8 cellular contexts compared by ENCODE assay signal in the genomic region with DNA sequence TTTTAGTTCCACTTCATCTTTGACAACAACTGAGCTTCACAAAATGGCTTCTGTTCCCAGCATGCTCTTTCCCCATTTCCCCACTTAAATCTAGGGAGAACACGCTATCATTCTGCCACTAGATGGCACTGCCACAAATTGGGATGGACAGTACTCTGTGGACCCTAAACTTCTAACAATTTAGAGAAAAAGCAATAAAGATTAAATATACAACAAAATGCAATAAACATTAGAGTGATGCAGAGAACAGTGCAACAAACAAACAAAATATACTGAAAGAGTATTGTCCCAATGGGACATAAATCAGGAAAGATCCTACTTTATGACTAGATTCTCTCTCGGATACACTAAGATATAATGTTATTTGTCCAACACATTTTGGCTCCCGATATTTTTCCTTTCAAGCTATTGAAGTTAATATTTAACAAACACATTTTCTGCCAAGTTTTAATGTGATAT.
DNase-seq lines count a peak whose midpoint lies in the region; ATAC-seq, FAIRE-seq and TF ChIP-seq lines count a peak whose summit lies in the region.

No MANE protein-coding gene starts in this region.

- H3K9me3 ChIP-seq in RWPE2 (ENCODE audit: severe bottlenecking) = no peaks in the 10 kb centered on the region

- H3K36me3 ChIP-seq in RWPE2 (ENCODE audit: low read depth) = no peaks in the 10 kb centered on the region

- no peaks in the 10 kb centered on the region for H3K27me3 Mint-ChIP-seq in neural crest cell (ENCODE audit: low read depth)

- no peaks in the 10 kb centered on the region for H3K4me1 ChIP-seq in RWPE2 (ENCODE audit: insufficient read depth, poor library complexity, severe bottlenecking)

- FAIRE-seq in endometrium (lab: Jason Lieb, UNC) = peak; percentile 84
- FAIRE-seq in frontal cortex (lab: Jason Lieb, UNC) = no peak

- H3K9me3 Mint-ChIP-seq in neural crest cell = peaks cover 6% of the 10 kb centered on the region

- DNase-seq in A172 (ENCODE audit: low spot score) (peak; percentile 57), EL (peak; percentile 67), RWPE2 (ENCODE audit: low spot score) (no peak), neural crest cell (ENCODE audit: low read depth, low spot score) (peak; percentile 14), frontal cortex (ENCODE audit: low spot score in 2 of 2) (no peak), NCI-H446 treated with DMSO at 0.1 percent for 48 hours (lab: John Stamatoyannopoulos, UW) (no peak)

- TF ChIP-seq CTCF in RWPE2 (IDR thresholded peaks at IDR 0.05; ENCODE audit: poor library complexity, severe bottlenecking) = peak; percentile 88
- peak; percentile 68 for TF ChIP-seq CTCF in neural crest cell (conservative IDR thresholded peaks at IDR 0.05)

- H3K4me1 Mint-ChIP-seq in neural crest cell = no peaks in the 10 kb centered on the region

- no peak overlapping the region for H3K4me3 Mint-ChIP-seq in neural crest cell

- no peak overlapping the region for H3K27ac Mint-ChIP-seq in neural crest cell (ENCODE audit: unreplicated experiment)

- peak; percentile 65 for ATAC-seq in HG03432 (IDR thresholded peaks at IDR 0.05; ENCODE audit: unreplicated experiment)
- peak; percentile 87 for ATAC-seq in RWPE2 (ENCODE audit: low read depth)

- no peak overlapping the region for H3K4me3 ChIP-seq in RWPE2 (ENCODE audit: severe bottlenecking)

- no peaks in the 10 kb centered on the region for H3K27me3 ChIP-seq in RWPE2 (ENCODE audit: insufficient read depth, poor library complexity, severe bottlenecking)

- H3K36me3 Mint-ChIP-seq in neural crest cell (ENCODE audit: low read depth) = no peaks in the 10 kb centered on the region

- no peak overlapping the region for H3K27ac ChIP-seq in RWPE2 (ENCODE audit: poor library complexity, severe bottlenecking)

Comparison
In these comparisons a context has a peak if more than half of its experiments do, and no peak if none do; other contexts are left out.
1. DNase-seq: peak in A172 (single experiment), EL (single experiment) and neural crest cell (single experiment); none in RWPE2 (single experiment), frontal cortex (0 of 2) and NCI-H446 treated with DMSO at 0.1 percent for 48 hours (single experiment).